1 cellular context compared by ENCODE assay signal in the genomic region with DNA sequence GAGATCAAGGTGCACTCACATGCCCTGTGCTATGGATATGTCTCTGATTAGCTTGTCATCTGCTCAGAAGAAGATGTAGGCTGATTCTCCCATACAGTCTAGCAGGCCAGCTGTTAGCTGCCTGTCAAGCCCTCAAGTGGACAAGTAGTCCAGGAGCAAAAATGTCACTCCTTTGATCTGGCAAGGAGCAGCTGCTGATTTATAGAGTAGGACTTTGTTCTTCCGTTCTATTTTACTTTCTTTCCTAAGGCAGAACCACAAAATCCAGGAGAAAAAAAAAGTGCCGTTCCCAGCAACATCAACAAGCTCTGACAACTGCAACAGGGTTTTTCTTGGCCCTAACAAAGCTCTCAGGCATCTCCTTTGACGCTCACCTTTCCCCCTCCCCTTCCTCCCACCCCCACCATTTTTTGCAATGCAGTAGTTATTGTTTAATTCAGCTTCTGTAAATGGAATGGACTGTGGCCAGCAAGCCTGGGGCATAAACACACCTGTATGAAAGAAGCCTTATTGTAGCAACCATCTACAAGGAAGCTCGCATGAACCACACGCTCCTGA.
TF ChIP-seq lines count a peak whose summit lies in the region.

No MANE protein-coding gene starts in this region.

TF ChIP-seq in K562, 482 proteins besides CTCF, POLR2A, EP300 and RAD21 (continued from another document):
- TF ChIP-seq, protein P1, sequence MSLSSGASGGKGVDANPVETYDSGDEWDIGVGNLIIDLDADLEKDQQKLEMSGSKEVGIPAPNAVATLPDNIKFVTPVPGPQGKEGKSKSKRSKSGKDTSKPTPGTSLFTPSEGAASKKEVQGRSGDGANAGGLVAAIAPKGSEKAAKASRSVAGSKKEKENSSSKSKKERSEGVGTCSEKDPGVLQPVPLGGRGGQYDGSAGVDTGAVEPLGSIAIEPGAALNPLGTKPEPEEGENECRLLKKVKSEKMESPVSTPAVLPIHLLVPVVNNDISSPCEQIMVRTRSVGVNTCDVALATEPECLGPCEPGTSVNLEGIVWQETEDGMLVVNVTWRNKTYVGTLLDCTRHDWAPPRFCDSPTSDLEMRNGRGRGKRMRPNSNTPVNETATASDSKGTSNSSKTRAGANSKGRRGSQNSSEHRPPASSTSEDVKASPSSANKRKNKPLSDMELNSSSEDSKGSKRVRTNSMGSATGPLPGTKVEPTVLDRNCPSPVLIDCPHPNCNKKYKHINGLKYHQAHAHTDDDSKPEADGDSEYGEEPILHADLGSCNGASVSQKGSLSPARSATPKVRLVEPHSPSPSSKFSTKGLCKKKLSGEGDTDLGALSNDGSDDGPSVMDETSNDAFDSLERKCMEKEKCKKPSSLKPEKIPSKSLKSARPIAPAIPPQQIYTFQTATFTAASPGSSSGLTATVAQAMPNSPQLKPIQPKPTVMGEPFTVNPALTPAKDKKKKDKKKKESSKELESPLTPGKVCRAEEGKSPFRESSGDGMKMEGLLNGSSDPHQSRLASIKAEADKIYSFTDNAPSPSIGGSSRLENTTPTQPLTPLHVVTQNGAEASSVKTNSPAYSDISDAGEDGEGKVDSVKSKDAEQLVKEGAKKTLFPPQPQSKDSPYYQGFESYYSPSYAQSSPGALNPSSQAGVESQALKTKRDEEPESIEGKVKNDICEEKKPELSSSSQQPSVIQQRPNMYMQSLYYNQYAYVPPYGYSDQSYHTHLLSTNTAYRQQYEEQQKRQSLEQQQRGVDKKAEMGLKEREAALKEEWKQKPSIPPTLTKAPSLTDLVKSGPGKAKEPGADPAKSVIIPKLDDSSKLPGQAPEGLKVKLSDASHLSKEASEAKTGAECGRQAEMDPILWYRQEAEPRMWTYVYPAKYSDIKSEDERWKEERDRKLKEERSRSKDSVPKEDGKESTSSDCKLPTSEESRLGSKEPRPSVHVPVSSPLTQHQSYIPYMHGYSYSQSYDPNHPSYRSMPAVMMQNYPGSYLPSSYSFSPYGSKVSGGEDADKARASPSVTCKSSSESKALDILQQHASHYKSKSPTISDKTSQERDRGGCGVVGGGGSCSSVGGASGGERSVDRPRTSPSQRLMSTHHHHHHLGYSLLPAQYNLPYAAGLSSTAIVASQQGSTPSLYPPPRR (CRISPR knock-in tag; IDR thresholded peaks at IDR 0.05; ENCODE audit: borderline replicate concordance) = no peak
- TF ChIP-seq POLR2AphosphoS2 (IDR thresholded peaks at IDR 0.05; ENCODE audit: low read length) = no peak
- TF ChIP-seq, protein P2, sequence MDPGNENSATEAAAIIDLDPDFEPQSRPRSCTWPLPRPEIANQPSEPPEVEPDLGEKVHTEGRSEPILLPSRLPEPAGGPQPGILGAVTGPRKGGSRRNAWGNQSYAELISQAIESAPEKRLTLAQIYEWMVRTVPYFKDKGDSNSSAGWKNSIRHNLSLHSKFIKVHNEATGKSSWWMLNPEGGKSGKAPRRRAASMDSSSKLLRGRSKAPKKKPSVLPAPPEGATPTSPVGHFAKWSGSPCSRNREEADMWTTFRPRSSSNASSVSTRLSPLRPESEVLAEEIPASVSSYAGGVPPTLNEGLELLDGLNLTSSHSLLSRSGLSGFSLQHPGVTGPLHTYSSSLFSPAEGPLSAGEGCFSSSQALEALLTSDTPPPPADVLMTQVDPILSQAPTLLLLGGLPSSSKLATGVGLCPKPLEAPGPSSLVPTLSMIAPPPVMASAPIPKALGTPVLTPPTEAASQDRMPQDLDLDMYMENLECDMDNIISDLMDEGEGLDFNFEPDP (CRISPR knock-in tag; IDR thresholded peaks at IDR 0.05) = no peak
- TF ChIP-seq ELF2 (CRISPR knock-in tag; IDR thresholded peaks at IDR 0.05) = no peak
- TF ChIP-seq, protein P3, sequence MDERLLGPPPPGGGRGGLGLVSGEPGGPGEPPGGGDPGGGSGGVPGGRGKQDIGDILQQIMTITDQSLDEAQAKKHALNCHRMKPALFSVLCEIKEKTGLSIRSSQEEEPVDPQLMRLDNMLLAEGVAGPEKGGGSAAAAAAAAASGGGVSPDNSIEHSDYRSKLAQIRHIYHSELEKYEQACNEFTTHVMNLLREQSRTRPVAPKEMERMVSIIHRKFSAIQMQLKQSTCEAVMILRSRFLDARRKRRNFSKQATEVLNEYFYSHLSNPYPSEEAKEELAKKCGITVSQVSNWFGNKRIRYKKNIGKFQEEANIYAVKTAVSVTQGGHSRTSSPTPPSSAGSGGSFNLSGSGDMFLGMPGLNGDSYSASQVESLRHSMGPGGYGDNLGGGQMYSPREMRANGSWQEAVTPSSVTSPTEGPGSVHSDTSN (CRISPR knock-in tag; IDR thresholded peaks at IDR 0.05; ENCODE audit: low read depth) = no peak
- TF ChIP-seq, protein P3 (tag; conservative IDR thresholded peaks at IDR 0.05; ENCODE audit: low read depth) = peak; percentile 68
TF ChIP-seq in K562: peak in this region for 1.
